Comparison of ENCODE assay signal across 8 cellular contexts in the genomic region with DNA sequence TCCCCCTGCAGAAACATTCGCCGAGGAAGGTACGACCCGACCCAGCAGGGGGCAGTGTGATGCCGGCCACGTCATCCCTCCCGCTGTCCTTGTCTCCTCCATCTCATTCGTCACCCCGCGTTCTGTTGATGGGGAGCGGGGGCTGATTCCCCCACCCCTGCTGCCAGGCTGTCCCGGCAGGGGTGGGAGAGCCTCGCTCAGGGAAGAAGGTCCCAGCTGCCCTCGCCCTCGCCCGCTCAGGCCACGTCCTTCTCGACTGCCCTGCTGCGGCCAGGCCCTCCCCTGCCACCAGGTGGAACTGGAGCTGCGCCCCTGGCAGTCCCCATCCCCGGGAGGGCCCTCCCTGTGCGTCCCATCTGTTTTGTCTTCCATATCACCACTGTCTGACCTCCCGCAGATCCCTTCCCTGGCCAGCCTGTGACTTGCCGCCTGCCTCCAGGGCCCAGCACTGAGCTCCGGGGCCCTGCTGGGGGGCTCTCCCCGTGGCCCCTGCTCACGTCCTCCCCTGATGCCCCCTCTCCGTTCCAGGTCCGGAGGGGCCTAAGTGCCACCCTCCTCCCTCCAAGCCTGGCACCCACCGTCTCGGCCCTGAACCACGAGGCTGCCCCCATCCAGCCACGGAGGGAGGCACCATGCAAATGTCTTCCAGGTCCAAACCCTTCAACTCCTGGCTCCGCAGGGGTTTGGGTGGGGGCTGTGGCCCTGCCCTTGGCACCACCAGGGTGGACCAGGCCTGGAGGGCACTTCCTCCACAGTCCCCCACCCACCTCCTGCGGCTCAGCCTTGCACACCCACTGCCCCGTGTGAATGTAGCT. TPM values are rescaled to one million over a fixed set of nuclear protein-coding genes. Genes with fewer than 3 reads are reported as not detected.
A peak's percentile ranks its signal among the peaks of the same experiment; 100 is the strongest.
DNase-seq lines count a peak whose midpoint lies in the region; ATAC-seq and TF ChIP-seq lines count a peak whose summit lies in the region.

No MANE protein-coding gene starts in this region.

- peak; percentile 67 for TF ChIP-seq CTCF in NB4 (IDR thresholded peaks at IDR 0.05; ENCODE audit: low read depth, low read length)
- peak; percentile 91 for TF ChIP-seq CTCF in left ventricle myocardium inferior (IDR thresholded peaks at IDR 0.05; ENCODE audit: borderline replicate concordance)
- TF ChIP-seq CTCF in psoas muscle (IDR thresholded peaks at IDR 0.05), result peak; percentile 81
- TF ChIP-seq CTCF in type B pancreatic cell (conservative IDR thresholded peaks at IDR 0.05), result peak; percentile 92

- H3K4me3 ChIP-seq in NB4 (ENCODE audit: low read depth, low read length), result no peak overlapping the region
- H3K4me3 ChIP-seq in left ventricle myocardium inferior, result peak overlapping the region; percentile 63
- H3K4me3 ChIP-seq in psoas muscle, result peak overlapping the region; percentile 38

- peaks cover 11% of the 10 kb centered on the region for H3K27me3 Mint-ChIP-seq in T-helper 1 cell treated with Interleukin-12 subunit alpha and Interleukin-12 subunit beta and Interleukin-4 antibody, amounts not matched to agents 30 μg/mL and 1 μg/mL, for 36 hours (ENCODE audit: low read depth)
- peaks cover 4% of the 10 kb centered on the region for H3K27me3 Mint-ChIP-seq in type B pancreatic cell

- H3K9me3 ChIP-seq in left ventricle myocardium inferior (replicated peaks) (no peaks in the 10 kb centered on the region), psoas muscle (no peaks in the 10 kb centered on the region)

- no peaks in the 10 kb centered on the region for H3K36me3 Mint-ChIP-seq in T-helper 1 cell treated with Interleukin-12 subunit alpha and Interleukin-12 subunit beta and Interleukin-4 antibody, amounts not matched to agents 30 μg/mL and 1 μg/mL, for 36 hours (ENCODE audit: low read depth)
- no peaks in the 10 kb centered on the region for H3K36me3 Mint-ChIP-seq in type B pancreatic cell

- H3K9me3 Mint-ChIP-seq in T-helper 1 cell treated with Interleukin-12 subunit alpha and Interleukin-12 subunit beta and Interleukin-4 antibody, amounts not matched to agents 30 μg/mL and 1 μg/mL, for 36 hours, result no peaks in the 10 kb centered on the region
- H3K9me3 Mint-ChIP-seq in type B pancreatic cell, result no peaks in the 10 kb centered on the region

- H3K27me3 ChIP-seq in left ventricle myocardium inferior (ENCODE audit: low read depth) (no peaks in the 10 kb centered on the region), psoas muscle (ENCODE audit: insufficient read depth in 3 of 3, low read length in 2 of 3) (peaks cover 0 to 9% (median 0%) of the 10 kb centered on the region in 3 donors)

- no peaks in the 10 kb centered on the region for H3K36me3 ChIP-seq in left ventricle myocardium inferior
- H3K36me3 ChIP-seq in psoas muscle (ENCODE audit: insufficient read depth in 1 of 2, low read depth in 1 of 2), result no peaks in the 10 kb centered on the region

- intact Hi-C loops in left ventricle myocardium inferior (cut with micrococcal nuclease), result loop anchor here (2.0 to 10.0 kb wide), 2 partner anchors 85 to 235 kb away; no protein-coding TSS in a partner anchor
- intact Hi-C loops in psoas muscle (cut with DNase I), result loop anchor here (5.0 to 10.0 kb wide), 3 partner anchors 243 to 355 kb away; partner anchors contain the start of genes PLCD3 (in 2 of the 2) and ACBD4 (in 1 of the 2)

- no peak overlapping the region for H3K27ac Mint-ChIP-seq in T-helper 1 cell treated with Interleukin-12 subunit alpha and Interleukin-12 subunit beta and Interleukin-4 antibody, amounts not matched to agents 30 μg/mL and 1 μg/mL, for 36 hours
- H3K27ac Mint-ChIP-seq in type B pancreatic cell, result no peak overlapping the region

- peak; percentile 93 for DNase-seq in GM03348 (ENCODE audit: low spot score)
- DNase-seq in NB4 (ENCODE audit: low read depth), result peak; percentile 79
- DNase-seq in amniotic epithelial cell (ENCODE audit: low read depth), result peak; percentile 57
- DNase-seq in left ventricle myocardium inferior, result peak; percentile 83
- DNase-seq in psoas muscle, result peak; percentile 76 to 83
- no peak for DNase-seq in type B pancreatic cell (ENCODE audit: extremely low spot score, unreplicated experiment)
- DNase-seq in epidermal melanocyte (ENCODE audit: insufficient read length, low spot score), result no peak

- ATAC-seq in psoas muscle, result peak; percentile 33 to 48 (median 46)

- peak overlapping the region; percentile 93 for H3K27ac ChIP-seq in left ventricle myocardium inferior (replicated peaks)
- H3K27ac ChIP-seq in psoas muscle, result no peak overlapping the region

- no peak for TF ChIP-seq POLR2A in NB4 (IDR thresholded peaks at IDR 0.05; ENCODE audit: extremely low read depth, insufficient read length)

- H3K4me3 Mint-ChIP-seq in T-helper 1 cell treated with Interleukin-12 subunit alpha and Interleukin-12 subunit beta and Interleukin-4 antibody, amounts not matched to agents 30 μg/mL and 1 μg/mL, for 36 hours, result peak overlapping the region; percentile 37
- H3K4me3 Mint-ChIP-seq in type B pancreatic cell, result peak overlapping the region; percentile 78

- WGBS in psoas muscle, 3 donors, result 15 to 22% (median 15%) methylated on average over 36 of the region's 36 CpGs

- H3K4me1 ChIP-seq in left ventricle myocardium inferior (peaks cover 67% of the 10 kb centered on the region), psoas muscle (peaks cover 14% of the 10 kb centered on the region)

- peaks cover 9% of the 10 kb centered on the region for H3K4me1 Mint-ChIP-seq in T-helper 1 cell treated with Interleukin-12 subunit alpha and Interleukin-12 subunit beta and Interleukin-4 antibody, amounts not matched to agents 30 μg/mL and 1 μg/mL, for 36 hours (ENCODE audit: low read depth)
- peaks cover 8% of the 10 kb centered on the region for H3K4me1 Mint-ChIP-seq in type B pancreatic cell (ENCODE audit: unreplicated experiment)

RNA-seq across cellular contexts. Expression of gene ADAM11, which starts 20.6 kb away (rescaled TPM):
- total RNA-seq in left ventricle myocardium inferior (7.3 TPM), psoas muscle (under 1 TPM in 2 of 4 donors, not detected in 2; 0.15 to 0.26 TPM), type B pancreatic cell (ENCODE audit: low replicate concordance) (4.6 and 4.7 TPM in 2 replicates)
- polyA plus RNA-seq in psoas muscle, result under 1 TPM; 0.03 to 0.21 (median 0.05) TPM

RNA-seq across cellular contexts. Expression of gene GJC1, which starts 50.7 kb away (rescaled TPM):
- total RNA-seq in left ventricle myocardium inferior (18.8 TPM), psoas muscle (1 to 10 TPM; 4.7 to 7.9 (median 5.7) TPM), type B pancreatic cell (ENCODE audit: low replicate concordance) (20.2 and 62.6 TPM in 2 replicates)
- polyA plus RNA-seq in psoas muscle, result 1 to 10 TPM; 2.2 to 2.7 (median 2.5) TPM

Comparison
In these comparisons a context has a peak if more than half of its experiments do, and no peak if none do; other contexts are left out.
1. DNase-seq: peak in GM03348 (single experiment), NB4 (single experiment), amniotic epithelial cell (single experiment), left ventricle myocardium inferior (single experiment) and psoas muscle (2 of 2); none in type B pancreatic cell (single experiment) and epidermal melanocyte (single experiment).
2. Peak in every context shown above with its lines, with median percentiles within 50 percentile points of each other: CTCF ChIP-seq.